Comparison of ENCODE assay signal across 32 cellular contexts in genomic region chr7:35418716-35419425, GRCh38.
"Had no signal": no experiment of that assay in that cellular context is flagged by ENCODE, and none has a peak within 500 bp of the region (broad histone marks: within the 10 kb centered on the region; RNA-seq: fewer than 3 reads in every experiment).

No MANE protein-coding gene starts in this region.

- H3K4me1 Mint-ChIP-seq: activated CD4-positive, alpha-beta T cell treated with anti-CD3 and anti-CD28 coated beads, Interleukin-2, amount 10 ng/mL, durations not matched to agents 24 days and 14 days; activated naive CD4-positive, alpha-beta T cell treated with anti-CD3 and anti-CD28 coated beads, Interleukin-2, amount 10 ng/mL, durations not matched to agents 7 days and 5 days had no signal

- H3K9me3 ChIP-seq: heart left ventricle, left lung, mucosa of descending colon, neutrophil, prostate gland, suprapubic skin, tibial artery, upper lobe of right lung had no signal

- H3K4me3 ChIP-seq: heart left ventricle, left lung, mucosa of descending colon, prostate gland, suprapubic skin, tibial artery, upper lobe of right lung had no signal

- H3K36me3 Mint-ChIP-seq: activated CD4-positive, alpha-beta memory T cell treated with anti-CD3 and anti-CD28 coated beads for 36 hours; activated naive CD4-positive, alpha-beta T cell treated with anti-CD3 and anti-CD28 coated beads, Interleukin-2, amount 10 ng/mL, durations not matched to agents 7 days and 5 days; natural killer cell treated with Interleukin-12 subunit alpha and Interleukin-12 subunit beta and Interleukin-15 and Interleukin-18, amount 100 ng/mL, for 72 hours had no signal

- H3K4me1 ChIP-seq: left lung, prostate gland, suprapubic skin, tibial artery, upper lobe of right lung had no signal

- H3K27ac ChIP-seq: brain microvascular endothelial cell, left lung, neutrophil, prostate gland, suprapubic skin, tibial artery, upper lobe of right lung had no signal

- DNase-seq: activated CD4-positive, alpha-beta memory T cell treated with anti-CD3 and anti-CD28 coated beads for 36 hours; activated CD4-positive, alpha-beta T cell treated with anti-CD3 and anti-CD28 coated beads, Interleukin-2, amount 10 ng/mL, durations not matched to agents 24 days and 14 days; activated CD4-positive, CD25-positive, alpha-beta regulatory T cell treated with anti-CD3 and anti-CD28 coated beads, Interleukin-2, amount 50 U/mL, for 72 hours; activated CD8-positive, alpha-beta memory T cell treated with anti-CD3 and anti-CD28 coated beads, Interleukin-2, amount 50 U/mL, for 4 hours; activated gamma-delta T cell; activated naive CD4-positive, alpha-beta T cell treated with anti-CD3 and anti-CD28 coated beads, Interleukin-2, amount 10 ng/mL, durations not matched to agents 7 days and 5 days; activated T-cell treated with anti-CD3 and anti-CD28 coated beads, Interleukin-2, amount 50 U/mL, for 1 hour; amniotic stem cell; brain microvascular endothelial cell; caudate nucleus; cortex of kidney; endodermal cell; foreskin fibroblast; hypothalamus; kidney glomerular epithelial cell; mucosa of descending colon; retina; stimulated activated CD4-positive, alpha-beta T cell treated with anti-CD3 and anti-CD28 coated beads, Interleukin-15, amount 100 ng/mL, for 24 hours; stimulated activated CD4-positive, alpha-beta T cell treated with anti-CD3 and anti-CD28 coated beads, Interleukin-2, amount 100 ng/mL, for 24 hours; stimulated activated naive CD4-positive, alpha-beta T cell; T-helper 17 cell; T1000; tibial artery; upper lobe of right lung had no signal

- H3K27ac Mint-ChIP-seq: activated CD4-positive, alpha-beta memory T cell treated with anti-CD3 and anti-CD28 coated beads for 36 hours; activated CD4-positive, alpha-beta T cell treated with anti-CD3 and anti-CD28 coated beads, Interleukin-2, amount 10 ng/mL, durations not matched to agents 24 days and 14 days; activated naive CD4-positive, alpha-beta T cell treated with anti-CD3 and anti-CD28 coated beads, Interleukin-2, amount 10 ng/mL, durations not matched to agents 7 days and 5 days; activated T-helper 1 cell treated with anti-CD3 and anti-CD28 coated beads, Interleukin-12 subunit alpha, Interleukin-12 subunit beta, Interleukin-2, Interleukin-4 antibody, amounts not matched to agents 30 ng/mL and 10 ng/mL and 1 ng/mL, durations not matched to agents 14 hours and 24 hours and 36 hours; endodermal cell; natural killer cell treated with Interleukin-12 subunit alpha and Interleukin-12 subunit beta and Interleukin-15 and Interleukin-18, amount 100 ng/mL, for 72 hours; T-helper 17 cell had no signal

- H3K36me3 ChIP-seq: brain microvascular endothelial cell, heart left ventricle, left lung, neutrophil, prostate gland, suprapubic skin, tibial artery, upper lobe of right lung had no signal

- ATAC-seq: esophagus mucosa; left lung; mucosa of descending colon; natural killer cell treated with Interleukin-12 subunit alpha and Interleukin-12 subunit beta and Interleukin-15 and Interleukin-18, amount 100 ng/mL, for 72 hours; T-helper 17 cell; upper lobe of right lung had no signal

- H3K27me3 ChIP-seq: brain microvascular endothelial cell, neutrophil, suprapubic skin, tibial artery, upper lobe of right lung had no signal

- H3K4me3 Mint-ChIP-seq: activated CD4-positive, alpha-beta memory T cell treated with anti-CD3 and anti-CD28 coated beads for 36 hours; activated CD4-positive, alpha-beta T cell treated with anti-CD3 and anti-CD28 coated beads, Interleukin-2, amount 10 ng/mL, durations not matched to agents 24 days and 14 days; activated naive CD4-positive, alpha-beta T cell treated with anti-CD3 and anti-CD28 coated beads, Interleukin-2, amount 10 ng/mL, durations not matched to agents 7 days and 5 days; activated T-helper 1 cell treated with anti-CD3 and anti-CD28 coated beads, Interleukin-12 subunit alpha, Interleukin-12 subunit beta, Interleukin-2, Interleukin-4 antibody, amounts not matched to agents 30 ng/mL and 10 ng/mL and 1 ng/mL, durations not matched to agents 14 hours and 24 hours and 36 hours; endodermal cell; natural killer cell treated with Interleukin-12 subunit alpha and Interleukin-12 subunit beta and Interleukin-15 and Interleukin-18, amount 100 ng/mL, for 72 hours; T-helper 17 cell had no signal

- H3K9me3 Mint-ChIP-seq: activated CD4-positive, alpha-beta memory T cell treated with anti-CD3 and anti-CD28 coated beads for 36 hours; activated CD4-positive, alpha-beta T cell treated with anti-CD3 and anti-CD28 coated beads, Interleukin-2, amount 10 ng/mL, durations not matched to agents 24 days and 14 days; activated naive CD4-positive, alpha-beta T cell treated with anti-CD3 and anti-CD28 coated beads, Interleukin-2, amount 10 ng/mL, durations not matched to agents 7 days and 5 days; activated T-helper 1 cell treated with anti-CD3 and anti-CD28 coated beads, Interleukin-12 subunit alpha, Interleukin-12 subunit beta, Interleukin-2, Interleukin-4 antibody, amounts not matched to agents 30 ng/mL and 10 ng/mL and 1 ng/mL, durations not matched to agents 14 hours and 24 hours and 36 hours; natural killer cell treated with Interleukin-12 subunit alpha and Interleukin-12 subunit beta and Interleukin-15 and Interleukin-18, amount 100 ng/mL, for 72 hours had no signal
